25 cellular contexts compared by ENCODE assay signal in the genomic region with DNA sequence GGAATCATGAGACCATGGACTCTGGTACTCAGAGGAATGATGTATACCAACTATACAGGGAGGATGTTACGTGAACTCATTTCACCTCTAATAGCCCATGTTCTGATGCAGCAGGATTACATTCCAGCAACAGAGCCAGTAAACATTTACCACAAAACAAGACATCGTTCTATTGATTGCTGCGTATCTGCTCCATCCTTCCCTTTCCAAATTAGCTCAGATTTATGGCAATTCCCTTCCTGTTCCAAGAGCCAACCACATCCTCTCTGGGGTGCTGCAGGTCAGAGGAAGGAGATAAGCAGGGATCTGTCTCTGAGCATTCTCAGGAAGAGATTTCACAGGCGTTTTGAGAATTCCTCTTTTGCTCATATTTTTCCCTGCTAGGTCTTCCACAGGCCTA.
DNase-seq lines count a peak whose midpoint lies in the region; ATAC-seq and TF ChIP-seq lines count a peak whose summit lies in the region.
"Had no signal": no experiment of that assay in that cellular context is flagged by ENCODE, and none has a peak within 500 bp of the region (broad histone marks: within the 10 kb centered on the region; RNA-seq: fewer than 3 reads in every experiment).

No MANE protein-coding gene starts in this region.

- TF ChIP-seq CTCF in fibroblast of villous mesenchyme (IDR thresholded peaks at IDR 0.05; ENCODE audit: insufficient read depth, low read depth, low read length), result no peak
- no peak for TF ChIP-seq CTCF in neural progenitor cell (IDR thresholded peaks at IDR 0.05)
- TF ChIP-seq CTCF in esophagus squamous epithelium (IDR thresholded peaks at IDR 0.05), result no peak

- no peak overlapping the region for H3K27ac Mint-ChIP-seq in neural progenitor cell
- H3K27ac Mint-ChIP-seq: activated CD4-positive, alpha-beta memory T cell treated with anti-CD3 and anti-CD28 coated beads, Interleukin-2, amount 10 ng/mL, durations not matched to agents 7 days and 5 days had no signal

- no peak overlapping the region for H3K4me3 Mint-ChIP-seq in neural progenitor cell
- H3K4me3 Mint-ChIP-seq: activated CD4-positive, alpha-beta memory T cell treated with anti-CD3 and anti-CD28 coated beads, Interleukin-2, amount 10 ng/mL, durations not matched to agents 7 days and 5 days; natural killer cell treated with Interleukin-12 subunit alpha and Interleukin-12 subunit beta and Interleukin-15 and Interleukin-18, amount 100 ng/mL, for 72 hours had no signal

- intact Hi-C loops in esophagus squamous epithelium (cut with DNase I) (no loop called here), aorta (cut with DNase I) (no loop called here)

- H3K27ac ChIP-seq in neural progenitor cell (no peak overlapping the region), esophagus squamous epithelium (no peak overlapping the region), aorta (ENCODE audit: low read depth in 1 of 2, low read length in 2 of 2) (no peak overlapping the region)
- H3K27ac ChIP-seq: A549, ovary, PC-9, thyroid gland had no signal

- no peak overlapping the region for H3K4me3 ChIP-seq in fibroblast of villous mesenchyme (ENCODE audit: low read depth, low read length)
- no peak overlapping the region for H3K4me3 ChIP-seq in neural progenitor cell
- no peak overlapping the region for H3K4me3 ChIP-seq in esophagus squamous epithelium
- H3K4me3 ChIP-seq in aorta (ENCODE audit: low read length in 2 of 2), result no peak overlapping the region
- H3K4me3 ChIP-seq: A549, heart left ventricle, ovary, PC-9, thyroid gland had no signal

- no peaks in the 10 kb centered on the region for H3K9me3 ChIP-seq in neural progenitor cell (ENCODE audit: low read depth)
- no peaks in the 10 kb centered on the region for H3K9me3 ChIP-seq in esophagus squamous epithelium
- H3K9me3 ChIP-seq in aorta (ENCODE audit: control insufficient read depth, low read length), result no peaks in the 10 kb centered on the region
- H3K9me3 ChIP-seq: A549, heart left ventricle, ovary, thyroid gland had no signal

- WGBS in esophagus squamous epithelium, 2 donors, result 54 to 68% methylated on average over 4 of the region's 4 CpGs
- WGBS in aorta, 2 donors, result 74% methylated on average over 4 of the region's 4 CpGs

- no peaks in the 10 kb centered on the region for H3K9me3 Mint-ChIP-seq in neural progenitor cell
- H3K9me3 Mint-ChIP-seq: activated CD4-positive, alpha-beta memory T cell treated with anti-CD3 and anti-CD28 coated beads, Interleukin-2, amount 10 ng/mL, durations not matched to agents 7 days and 5 days; natural killer cell treated with Interleukin-12 subunit alpha and Interleukin-12 subunit beta and Interleukin-15 and Interleukin-18, amount 100 ng/mL, for 72 hours had no signal

- peaks cover 4% of the 10 kb centered on the region for H3K27me3 Mint-ChIP-seq in neural progenitor cell (ENCODE audit: insufficient read depth, low read depth)

- TF ChIP-seq POLR2A in esophagus squamous epithelium (IDR thresholded peaks at IDR 0.05), result no peak

- peaks cover 11% of the 10 kb centered on the region for H3K4me1 ChIP-seq in neural progenitor cell
- H3K4me1 ChIP-seq in esophagus squamous epithelium, result peaks cover 0 to 9% (median 0%) of the 10 kb centered on the region in 3 donors
- H3K4me1 ChIP-seq in aorta (ENCODE audit: control insufficient read depth in 1 of 2, insufficient read depth in 2 of 2, low read length in 2 of 2), result no peaks in the 10 kb centered on the region
- H3K4me1 ChIP-seq: A549 had no signal

- peak; percentile 77 for DNase-seq in A172 (ENCODE audit: low spot score)
- DNase-seq in fibroblast of villous mesenchyme (ENCODE audit: low read depth), result peak; percentile 72
- DNase-seq in neural progenitor cell (ENCODE audit: low spot score), result no peak
- no peak for DNase-seq in esophagus squamous epithelium (lab: John Stamatoyannopoulos, UW)
- no peak for DNase-seq in aorta
- no peak for DNase-seq in T1000 (lab: John Stamatoyannopoulos, UW)
- DNase-seq: activated CD4-positive, alpha-beta memory T cell treated with anti-CD3 and anti-CD28 coated beads, Interleukin-2, amount 10 ng/mL, durations not matched to agents 7 days and 5 days; activated gamma-delta T cell; DMS53; heart left ventricle; KG1; left colon; NCI-H1436 treated with DMSO at 0.1 percent for 48 hours; NCI-H510A treated with DMSO at 0.1 percent for 48 hours; ovary; PC-9; SHP77; stimulated activated CD4-positive, alpha-beta T cell treated with anti-CD3 and anti-CD28 coated beads, Interleukin-4, amount 100 ng/mL, for 4 hours; stimulated activated naive CD4-positive, alpha-beta T cell treated with Interleukin-2 at 50 U/mL for 16 hours; thyroid gland had no signal

- H3K9ac ChIP-seq in neural progenitor cell, result no peak overlapping the region

- H2AFZ ChIP-seq in neural progenitor cell (replicated peaks), result peak overlapping the region; percentile 38
- H2AFZ ChIP-seq: PC-9 had no signal

- no peaks in the 10 kb centered on the region for H3K36me3 Mint-ChIP-seq in neural progenitor cell
- H3K36me3 Mint-ChIP-seq: natural killer cell treated with Interleukin-12 subunit alpha and Interleukin-12 subunit beta and Interleukin-15 and Interleukin-18, amount 100 ng/mL, for 72 hours had no signal

- H3K4me2 ChIP-seq in neural progenitor cell, result no peak overlapping the region
- H3K4me2 ChIP-seq: A549, PC-9 had no signal

- ATAC-seq in SK-N-SH treated with all-trans-retinoic acid at 6 μM for 48 hours (peak; percentile 31; the same call in 2 of the 3 replicates), HG02678 (IDR thresholded peaks at IDR 0.05; ENCODE audit: unreplicated experiment) (no peak), aorta (ENCODE audit: low FRiP score) (no peak)
- ATAC-seq: A549; activated CD4-positive, CD25-positive, alpha-beta regulatory T cell treated with anti-CD3 and anti-CD28 coated beads, Interleukin-2, amount 50 U/mL, for 24 hours; left colon; natural killer cell treated with Interleukin-12 subunit alpha and Interleukin-12 subunit beta and Interleukin-15 and Interleukin-18, amount 100 ng/mL, for 72 hours had no signal

- H3K36me3 ChIP-seq in neural progenitor cell (no peaks in the 10 kb centered on the region), esophagus squamous epithelium (no peaks in the 10 kb centered on the region), aorta (ENCODE audit: control insufficient read depth in 1 of 2, insufficient read depth in 2 of 2, low read length in 1 of 2) (no peaks in the 10 kb centered on the region)
- H3K36me3 ChIP-seq: heart left ventricle, ovary, thyroid gland had no signal

- no peaks in the 10 kb centered on the region for H3F3A ChIP-seq in neural progenitor cell (ENCODE audit: low read depth)

- peaks cover 5% of the 10 kb centered on the region for H3K4me1 Mint-ChIP-seq in neural progenitor cell

- H3K27me3 ChIP-seq in neural progenitor cell, result no peaks in the 10 kb centered on the region
- no peaks in the 10 kb centered on the region for H3K27me3 ChIP-seq in esophagus squamous epithelium
- H3K27me3 ChIP-seq in aorta (ENCODE audit: control insufficient read depth in 1 of 2, insufficient read depth in 2 of 2, low read length in 1 of 2), result no peaks in the 10 kb centered on the region
- H3K27me3 ChIP-seq: heart left ventricle, ovary, thyroid gland had no signal

- no peaks in the 10 kb centered on the region for H3K79me2 ChIP-seq in neural progenitor cell (ENCODE audit: low read depth)

- H4K20me1 ChIP-seq in neural progenitor cell (ENCODE audit: low read depth), result no peaks in the 10 kb centered on the region

TF ChIP-seq in SK-N-SH treated with all-trans-retinoic acid at 6 μM for 48 hours, 23 proteins besides CTCF, POLR2A, EP300 and RAD21:
- TF ChIP-seq, protein P1, sequence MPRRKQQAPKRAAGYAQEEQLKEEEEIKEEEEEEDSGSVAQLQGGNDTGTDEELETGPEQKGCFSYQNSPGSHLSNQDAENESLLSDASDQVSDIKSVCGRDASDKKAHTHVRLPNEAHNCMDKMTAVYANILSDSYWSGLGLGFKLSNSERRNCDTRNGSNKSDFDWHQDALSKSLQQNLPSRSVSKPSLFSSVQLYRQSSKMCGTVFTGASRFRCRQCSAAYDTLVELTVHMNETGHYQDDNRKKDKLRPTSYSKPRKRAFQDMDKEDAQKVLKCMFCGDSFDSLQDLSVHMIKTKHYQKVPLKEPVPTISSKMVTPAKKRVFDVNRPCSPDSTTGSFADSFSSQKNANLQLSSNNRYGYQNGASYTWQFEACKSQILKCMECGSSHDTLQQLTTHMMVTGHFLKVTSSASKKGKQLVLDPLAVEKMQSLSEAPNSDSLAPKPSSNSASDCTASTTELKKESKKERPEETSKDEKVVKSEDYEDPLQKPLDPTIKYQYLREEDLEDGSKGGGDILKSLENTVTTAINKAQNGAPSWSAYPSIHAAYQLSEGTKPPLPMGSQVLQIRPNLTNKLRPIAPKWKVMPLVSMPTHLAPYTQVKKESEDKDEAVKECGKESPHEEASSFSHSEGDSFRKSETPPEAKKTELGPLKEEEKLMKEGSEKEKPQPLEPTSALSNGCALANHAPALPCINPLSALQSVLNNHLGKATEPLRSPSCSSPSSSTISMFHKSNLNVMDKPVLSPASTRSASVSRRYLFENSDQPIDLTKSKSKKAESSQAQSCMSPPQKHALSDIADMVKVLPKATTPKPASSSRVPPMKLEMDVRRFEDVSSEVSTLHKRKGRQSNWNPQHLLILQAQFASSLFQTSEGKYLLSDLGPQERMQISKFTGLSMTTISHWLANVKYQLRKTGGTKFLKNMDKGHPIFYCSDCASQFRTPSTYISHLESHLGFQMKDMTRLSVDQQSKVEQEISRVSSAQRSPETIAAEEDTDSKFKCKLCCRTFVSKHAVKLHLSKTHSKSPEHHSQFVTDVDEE (CRISPR knock-in tag; IDR thresholded peaks at IDR 0.05), result peak; percentile 46; the same call in 1 of the 2 replicates
- TF ChIP-seq GLIS3 (CRISPR knock-in tag; IDR thresholded peaks at IDR 0.05) (0 out of 2 replicates have a peak, but pooled peaks have one; percentile 36), ZNF70 (CRISPR knock-in tag; IDR thresholded peaks at IDR 0.05) (no peak), TCF4 (CRISPR knock-in tag; IDR thresholded peaks at IDR 0.05; ENCODE audit: borderline replicate concordance) (0 out of 2 replicates have a peak, but pooled peaks have one; percentile 31), PPARA (CRISPR knock-in tag; IDR thresholded peaks at IDR 0.05; ENCODE audit: borderline replicate concordance) (no peak)

Comparison
In these comparisons a context has a peak if more than half of its experiments do, and no peak if none do; other contexts are left out.
1. DNase-seq: peak in A172 (single experiment) and fibroblast of villous mesenchyme (single experiment); none in neural progenitor cell (single experiment), esophagus squamous epithelium (single experiment), aorta (0 of 2) and T1000 (single experiment).